28 cellular contexts compared by ENCODE assay signal in genomic region chr1:183129921-183130675, GRCh38. TPM values are rescaled to one million over a fixed set of nuclear protein-coding genes. Genes with fewer than 3 reads are reported as not detected.
DNase-seq lines count a peak whose midpoint lies in the region; ATAC-seq and TF ChIP-seq lines count a peak whose summit lies in the region.
"Had no signal": no experiment of that assay in that cellular context is flagged by ENCODE, and none has a peak within 500 bp of the region (broad histone marks: within the 10 kb centered on the region; RNA-seq: fewer than 3 reads in every experiment).

No MANE protein-coding gene starts in this region.

- peak overlapping the region; percentile 3 for H3K27ac Mint-ChIP-seq in activated naive CD4-positive, alpha-beta T cell treated with anti-CD3 and anti-CD28 coated beads, Interleukin-2, amount 50 U/mL, for 24 hours
- no peak overlapping the region for H3K27ac Mint-ChIP-seq in activated naive CD4-positive, alpha-beta T cell treated with anti-CD3 and anti-CD28 coated beads for 36 hours
- no peak overlapping the region for H3K27ac Mint-ChIP-seq in CD4-positive, alpha-beta T cell
- H3K27ac Mint-ChIP-seq in activated CD4-positive, alpha-beta T cell treated with anti-CD3 and anti-CD28 coated beads, Interleukin-2, amount 10 ng/mL, durations not matched to agents 7 days and 5 days = no peak overlapping the region
- H3K27ac Mint-ChIP-seq: activated CD4-positive, alpha-beta T cell treated with anti-CD3 and anti-CD28 coated beads, Interleukin-2, amount 10 ng/mL, durations not matched to agents 24 days and 14 days; activated naive CD8-positive, alpha-beta T cell; activated T-helper 17 cell treated with anti-CD3 and anti-CD28 coated beads, Interleukin-2, amount 50 U/mL, for 72 hours; stimulated activated effector memory CD8-positive, alpha-beta T cell treated with anti-CD3 and anti-CD28 coated beads, Interleukin-12 subunit alpha, Interleukin-12 subunit beta, amount 100 ng/mL, for 72 hours; T-helper 2 cell treated with Interferon-gamma antibody and Interleukin-4, amounts not matched to agents 5 μg/mL and 100 μg/mL, for 36 hours had no signal

- H3K36me3 Mint-ChIP-seq in activated naive CD4-positive, alpha-beta T cell treated with anti-CD3 and anti-CD28 coated beads, Interleukin-2, amount 50 U/mL, for 24 hours = no peaks in the 10 kb centered on the region
- H3K36me3 Mint-ChIP-seq in activated naive CD4-positive, alpha-beta T cell treated with anti-CD3 and anti-CD28 coated beads for 36 hours (ENCODE audit: low read depth) = no peaks in the 10 kb centered on the region
- no peaks in the 10 kb centered on the region for H3K36me3 Mint-ChIP-seq in CD4-positive, alpha-beta T cell (ENCODE audit: low read depth)
- no peaks in the 10 kb centered on the region for H3K36me3 Mint-ChIP-seq in activated CD4-positive, alpha-beta T cell treated with anti-CD3 and anti-CD28 coated beads, Interleukin-2, amount 10 ng/mL, durations not matched to agents 7 days and 5 days (ENCODE audit: low read depth)
- H3K36me3 Mint-ChIP-seq: activated naive CD8-positive, alpha-beta T cell; stimulated activated effector memory CD8-positive, alpha-beta T cell treated with anti-CD3 and anti-CD28 coated beads, Interleukin-12 subunit alpha, Interleukin-12 subunit beta, amount 100 ng/mL, for 72 hours had no signal

- H2AFZ ChIP-seq in mesenchymal stem cell (ENCODE audit: low read depth, low read length) = no peak overlapping the region

- no peak overlapping the region for H3K4me2 ChIP-seq in mesenchymal stem cell (ENCODE audit: low read length, poor library complexity, severe bottlenecking)

- no peak overlapping the region for H2BK120ac ChIP-seq in mesenchymal stem cell (ENCODE audit: low read depth, low read length)

- CTCF ChIA-PET in activated naive CD4-positive, alpha-beta T cell treated with anti-CD3 and anti-CD28 coated beads for 36 hours (lab: Charles Lee) = no interaction called here
- CTCF ChIA-PET in CD4-positive, alpha-beta T cell (lab: Charles Lee) = no interaction called here
- CTCF ChIA-PET in activated CD4-positive, alpha-beta T cell treated with anti-CD3 and anti-CD28 coated beads, Interleukin-2, amount 10 ng/mL, durations not matched to agents 7 days and 5 days (lab: Charles Lee) = no interaction called here

- H3K79me1 ChIP-seq in mesenchymal stem cell (replicated peaks; ENCODE audit: low read length, poor library complexity, severe bottlenecking) = peaks cover 16% of the 10 kb centered on the region

- no peak overlapping the region for H3K23ac ChIP-seq in mesenchymal stem cell (ENCODE audit: low read length in 2 of 2)

- TF ChIP-seq CTCF in suprapubic skin (IDR thresholded peaks at IDR 0.05) = no peak
- TF ChIP-seq CTCF in CD4-positive, alpha-beta T cell (IDR thresholded peaks at IDR 0.05) = no peak

- no peak for TF ChIP-seq POLR2A in suprapubic skin (IDR thresholded peaks at IDR 0.05)

- POLR2A ChIA-PET in CD4-positive, alpha-beta T cell (lab: Charles Lee) = no interaction called here
- POLR2A ChIA-PET in activated CD4-positive, alpha-beta T cell treated with anti-CD3 and anti-CD28 coated beads, Interleukin-2, amount 10 ng/mL, durations not matched to agents 7 days and 5 days (lab: Charles Lee) = no interaction called here

- peak overlapping the region; percentile 33 for H3K9ac ChIP-seq in mesenchymal stem cell (ENCODE audit: low read length)

- DNase-seq in activated naive CD4-positive, alpha-beta T cell treated with anti-CD3 and anti-CD28 coated beads for 36 hours = no peak
- DNase-seq in cerebellum (ENCODE audit: low spot score) (peak; percentile 30), mesenchymal stem cell (no peak), suprapubic skin (ENCODE audit: low spot score in 2 of 2) (peak; percentile 88 to 89), AML-193 (lab: John Stamatoyannopoulos, UW) (no peak)
- no peak for DNase-seq in CD4-positive, alpha-beta T cell
- no peak for DNase-seq in activated CD4-positive, alpha-beta T cell treated with anti-CD3 and anti-CD28 coated beads, Interleukin-2, amount 10 ng/mL, durations not matched to agents 7 days and 5 days
- DNase-seq: activated CD4-positive, alpha-beta T cell treated with anti-CD3 and anti-CD28 coated beads, Interleukin-2, amount 10 ng/mL, durations not matched to agents 24 days and 14 days; central memory CD4-positive, alpha-beta T cell; DMS53; GF-D8; IMR-90; mammary epithelial cell; NCI-H1092; NCI-H187 treated with DMSO at 0.1 percent for 48 hours; stimulated activated CD4-positive, alpha-beta T cell treated with anti-CD3 and anti-CD28 coated beads, Interleukin-2, amount 100 ng/mL, for 48 hours had no signal

- no peaks in the 10 kb centered on the region for H3K9me3 Mint-ChIP-seq in activated naive CD4-positive, alpha-beta T cell treated with anti-CD3 and anti-CD28 coated beads, Interleukin-2, amount 50 U/mL, for 24 hours
- no peaks in the 10 kb centered on the region for H3K9me3 Mint-ChIP-seq in activated naive CD4-positive, alpha-beta T cell treated with anti-CD3 and anti-CD28 coated beads for 36 hours
- H3K9me3 Mint-ChIP-seq in CD4-positive, alpha-beta T cell = no peaks in the 10 kb centered on the region
- no peaks in the 10 kb centered on the region for H3K9me3 Mint-ChIP-seq in activated CD4-positive, alpha-beta T cell treated with anti-CD3 and anti-CD28 coated beads, Interleukin-2, amount 10 ng/mL, durations not matched to agents 7 days and 5 days
- H3K9me3 Mint-ChIP-seq: activated CD4-positive, alpha-beta T cell treated with anti-CD3 and anti-CD28 coated beads, Interleukin-2, amount 10 ng/mL, durations not matched to agents 24 days and 14 days; activated T-helper 17 cell treated with anti-CD3 and anti-CD28 coated beads, Interleukin-2, amount 50 U/mL, for 72 hours; stimulated activated effector memory CD8-positive, alpha-beta T cell treated with anti-CD3 and anti-CD28 coated beads, Interleukin-12 subunit alpha, Interleukin-12 subunit beta, amount 100 ng/mL, for 72 hours; T-helper 2 cell treated with Interferon-gamma antibody and Interleukin-4, amounts not matched to agents 5 μg/mL and 100 μg/mL, for 36 hours had no signal

- H3K14ac ChIP-seq in mesenchymal stem cell (ENCODE audit: low read length in 2 of 2) = no peak overlapping the region

- H3K9me3 ChIP-seq in mesenchymal stem cell (ENCODE audit: control insufficient read depth, low read length) = no peaks in the 10 kb centered on the region
- H3K9me3 ChIP-seq in suprapubic skin = no peaks in the 10 kb centered on the region
- H3K9me3 ChIP-seq in CD4-positive, alpha-beta T cell (ENCODE audit: control insufficient read depth, low read length) = no peaks in the 10 kb centered on the region
- H3K9me3 ChIP-seq: ascending aorta, neutrophil, tibial nerve had no signal

- H3K27me3 ChIP-seq in mesenchymal stem cell (ENCODE audit: control insufficient read depth in 1 of 2, insufficient read depth in 1 of 2, low read length in 2 of 2) (no peaks in the 10 kb centered on the region), suprapubic skin (no peaks in the 10 kb centered on the region)
- H3K27me3 ChIP-seq in CD4-positive, alpha-beta T cell (ENCODE audit: control insufficient read depth, insufficient read depth, low read length) = no peaks in the 10 kb centered on the region
- H3K27me3 ChIP-seq: ascending aorta, neutrophil, tibial nerve had no signal

- 98% methylated on average over 13 of the region's 15 CpGs for WGBS in mesenchymal stem cell
- WGBS in suprapubic skin = 72% methylated on average over 15 of the region's 15 CpGs

- no peaks in the 10 kb centered on the region for H3K4me1 Mint-ChIP-seq in activated naive CD4-positive, alpha-beta T cell treated with anti-CD3 and anti-CD28 coated beads, Interleukin-2, amount 50 U/mL, for 24 hours
- H3K4me1 Mint-ChIP-seq in activated naive CD4-positive, alpha-beta T cell treated with anti-CD3 and anti-CD28 coated beads for 36 hours (ENCODE audit: low read depth) = no peaks in the 10 kb centered on the region
- peaks cover 3% of the 10 kb centered on the region for H3K4me1 Mint-ChIP-seq in CD4-positive, alpha-beta T cell (ENCODE audit: low read depth)
- H3K4me1 Mint-ChIP-seq in activated CD4-positive, alpha-beta T cell treated with anti-CD3 and anti-CD28 coated beads, Interleukin-2, amount 10 ng/mL, durations not matched to agents 7 days and 5 days = peaks cover 3% of the 10 kb centered on the region
- H3K4me1 Mint-ChIP-seq: activated CD4-positive, alpha-beta T cell treated with anti-CD3 and anti-CD28 coated beads, Interleukin-2, amount 10 ng/mL, durations not matched to agents 24 days and 14 days; activated T-helper 17 cell treated with anti-CD3 and anti-CD28 coated beads, Interleukin-2, amount 50 U/mL, for 72 hours; stimulated activated effector memory CD8-positive, alpha-beta T cell treated with anti-CD3 and anti-CD28 coated beads, Interleukin-12 subunit alpha, Interleukin-12 subunit beta, amount 100 ng/mL, for 72 hours had no signal

- no peak overlapping the region for H4K91ac ChIP-seq in mesenchymal stem cell (ENCODE audit: low read length)

- peak overlapping the region in 1 of 2 experiments; percentile 1 for H3K4me3 ChIP-seq in mesenchymal stem cell (ENCODE audit: insufficient read depth in 1 of 2, low read depth in 1 of 2, low read length in 2 of 2)
- H3K4me3 ChIP-seq in suprapubic skin = no peak overlapping the region
- H3K4me3 ChIP-seq: ascending aorta, tibial nerve had no signal

- H3K4me3 Mint-ChIP-seq in activated naive CD4-positive, alpha-beta T cell treated with anti-CD3 and anti-CD28 coated beads, Interleukin-2, amount 50 U/mL, for 24 hours = no peak overlapping the region
- no peak overlapping the region for H3K4me3 Mint-ChIP-seq in activated naive CD4-positive, alpha-beta T cell treated with anti-CD3 and anti-CD28 coated beads for 36 hours
- no peak overlapping the region for H3K4me3 Mint-ChIP-seq in CD4-positive, alpha-beta T cell
- no peak overlapping the region for H3K4me3 Mint-ChIP-seq in activated CD4-positive, alpha-beta T cell treated with anti-CD3 and anti-CD28 coated beads, Interleukin-2, amount 10 ng/mL, durations not matched to agents 7 days and 5 days
- H3K4me3 Mint-ChIP-seq: activated CD4-positive, alpha-beta T cell treated with anti-CD3 and anti-CD28 coated beads, Interleukin-2, amount 10 ng/mL, durations not matched to agents 24 days and 14 days; activated naive CD8-positive, alpha-beta T cell; activated T-helper 17 cell treated with anti-CD3 and anti-CD28 coated beads, Interleukin-2, amount 50 U/mL, for 72 hours; stimulated activated effector memory CD8-positive, alpha-beta T cell treated with anti-CD3 and anti-CD28 coated beads, Interleukin-12 subunit alpha, Interleukin-12 subunit beta, amount 100 ng/mL, for 72 hours; T-helper 2 cell treated with Interferon-gamma antibody and Interleukin-4, amounts not matched to agents 5 μg/mL and 100 μg/mL, for 36 hours had no signal

- no peak overlapping the region for H3K4ac ChIP-seq in mesenchymal stem cell (ENCODE audit: low read depth in 1 of 2, low read length in 2 of 2)

- H3K18ac ChIP-seq in mesenchymal stem cell (ENCODE audit: low read depth in 1 of 2, low read length in 2 of 2) = no peak overlapping the region

- H3K36me3 ChIP-seq in mesenchymal stem cell (ENCODE audit: control insufficient read depth in 1 of 2, insufficient read depth in 2 of 2, low read depth in 1 of 2, low read length in 2 of 2) (peaks cover 35 to 98% of the 10 kb centered on the region in 2 experiments), suprapubic skin (peaks cover 72% of the 10 kb centered on the region)
- H3K36me3 ChIP-seq: neutrophil had no signal

- H3K27me3 Mint-ChIP-seq in activated naive CD4-positive, alpha-beta T cell treated with anti-CD3 and anti-CD28 coated beads, Interleukin-2, amount 50 U/mL, for 24 hours = peaks cover 2% of the 10 kb centered on the region
- H3K27me3 Mint-ChIP-seq in activated naive CD4-positive, alpha-beta T cell treated with anti-CD3 and anti-CD28 coated beads for 36 hours (ENCODE audit: low read depth) = no peaks in the 10 kb centered on the region
- no peaks in the 10 kb centered on the region for H3K27me3 Mint-ChIP-seq in CD4-positive, alpha-beta T cell
- H3K27me3 Mint-ChIP-seq in activated CD4-positive, alpha-beta T cell treated with anti-CD3 and anti-CD28 coated beads, Interleukin-2, amount 10 ng/mL, durations not matched to agents 7 days and 5 days = peaks cover 4% of the 10 kb centered on the region

- peaks cover 2% of the 10 kb centered on the region for H3K4me1 ChIP-seq in mesenchymal stem cell (ENCODE audit: control insufficient read depth, insufficient read depth, low read depth, low read length)
- H3K4me1 ChIP-seq in suprapubic skin = no peaks in the 10 kb centered on the region
- H3K4me1 ChIP-seq: ascending aorta had no signal

- no peak overlapping the region for H2BK15ac ChIP-seq in mesenchymal stem cell (ENCODE audit: low read depth, poor library complexity, severe bottlenecking)

- no peak overlapping the region for H2BK5ac ChIP-seq in mesenchymal stem cell (ENCODE audit: low read depth, low read length, poor library complexity, severe bottlenecking)

- intact Hi-C loops in activated naive CD4-positive, alpha-beta T cell treated with anti-CD3 and anti-CD28 coated beads for 36 hours (cut with micrococcal nuclease) = no loop called here
- intact Hi-C loops in CD4-positive, alpha-beta T cell (cut with DNase I, micrococcal nuclease) = no loop called here

- TF ChIP-seq EP300 in suprapubic skin (IDR thresholded peaks at IDR 0.05) = no peak

- H3K27ac ChIP-seq in mesenchymal stem cell (ENCODE audit: low read length, poor library complexity, severe bottlenecking) (no peak overlapping the region), suprapubic skin (peak overlapping the region; percentile 40)
- H3K27ac ChIP-seq in CD4-positive, alpha-beta T cell (ENCODE audit: low read depth, low read length) = no peak overlapping the region
- H3K27ac ChIP-seq: 22Rv1, ascending aorta, epithelial cell of prostate, neutrophil, RWPE1, VCaP had no signal

- no peak overlapping the region for H2BK12ac ChIP-seq in mesenchymal stem cell (ENCODE audit: low read length in 2 of 2)

- H4K8ac ChIP-seq in mesenchymal stem cell (ENCODE audit: low read length) = no peak overlapping the region

- H2AK5ac ChIP-seq in mesenchymal stem cell (ENCODE audit: low read length, severe bottlenecking) = no peak overlapping the region

- ATAC-seq in CD4-positive, alpha-beta T cell (ENCODE audit: poor library complexity) = no peak
- ATAC-seq: activated T-helper 17 cell treated with anti-CD3 and anti-CD28 coated beads, Interleukin-2, amount 50 U/mL, for 72 hours; stimulated activated effector memory CD8-positive, alpha-beta T cell treated with anti-CD3 and anti-CD28 coated beads, Interleukin-12 subunit alpha, Interleukin-12 subunit beta, amount 100 ng/mL, for 72 hours had no signal

RNA-seq across cellular contexts. Expression of gene LAMC2, which starts 56.0 kb away (rescaled TPM):
- under 1 TPM in 1 of 2 experiments, not detected in 1; 0.05 TPM for total RNA-seq in activated naive CD4-positive, alpha-beta T cell treated with anti-CD3 and anti-CD28 coated beads for 36 hours
- 2.4 TPM for total RNA-seq in cerebellum
- 0.37 TPM for polyA plus RNA-seq in mesenchymal stem cell (2013, experiment 1 of 2)
- 0.38 TPM for polyA plus RNA-seq in mesenchymal stem cell (2013, experiment 2 of 2)
- 10 to 100 TPM; 24.2 to 46.5 (median 35.5) TPM for total RNA-seq in suprapubic skin
- not detected for total RNA-seq in CD4-positive, alpha-beta T cell
- under 1 TPM; 0.04 to 0.05 TPM for total RNA-seq in activated CD4-positive, alpha-beta T cell treated with anti-CD3 and anti-CD28 coated beads, Interleukin-2, amount 10 ng/mL, durations not matched to agents 7 days and 5 days

Comparison
In these comparisons a context has a peak if more than half of its experiments do, and no peak if none do; other contexts are left out.
1. DNase-seq: peak in cerebellum (single experiment) and suprapubic skin (2 of 2); none in activated naive CD4-positive, alpha-beta T cell treated with anti-CD3 and anti-CD28 coated beads for 36 hours (single experiment), mesenchymal stem cell (single experiment), CD4-positive, alpha-beta T cell (0 of 10), AML-193 (0 of 2) and activated CD4-positive, alpha-beta T cell treated with anti-CD3 and anti-CD28 coated beads, Interleukin-2, amount 10 ng/mL, durations not matched to agents 7 days and 5 days (single experiment).